24 cellular contexts compared by ENCODE assay signal in the genomic region with DNA sequence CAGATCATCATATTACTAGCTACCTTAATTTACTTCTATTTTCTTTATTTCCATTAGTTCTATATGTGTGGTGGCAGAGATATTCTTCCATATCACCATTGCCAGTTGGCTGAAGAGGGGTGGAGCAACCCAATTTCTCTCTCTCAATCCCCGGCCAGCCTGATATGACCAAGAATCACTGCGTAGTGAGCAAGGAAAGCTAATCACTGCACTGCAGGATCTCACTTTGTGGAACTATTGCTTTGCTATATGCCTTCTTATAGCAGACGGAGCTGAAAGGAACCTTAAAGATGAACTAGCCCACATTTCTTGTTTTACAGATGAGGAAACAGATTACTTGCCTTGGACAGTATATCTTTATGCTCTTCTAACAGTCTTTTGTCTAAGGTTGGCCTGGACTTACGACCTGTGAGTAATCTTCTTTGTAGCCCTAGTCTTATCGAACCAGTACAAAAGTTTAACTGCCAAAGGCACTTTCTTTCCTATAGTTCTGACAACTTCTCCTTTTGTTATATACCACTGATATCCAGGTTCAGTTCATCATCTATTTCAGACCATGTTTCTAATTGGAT. TPM values are rescaled to one million over a fixed set of nuclear protein-coding genes. Genes with fewer than 3 reads are reported as not detected.
"Had no signal": no experiment of that assay in that cellular context is flagged by ENCODE, and none has a peak within 500 bp of the region (broad histone marks: within the 10 kb centered on the region; RNA-seq: fewer than 3 reads in every experiment).

No MANE protein-coding gene starts in this region.

- H3K4me3 ChIP-seq: psoas muscle, testis, tibial nerve, upper lobe of right lung had no signal

- DNase-seq: foreskin keratinocyte; kidney; left cardiac atrium; mammary epithelial cell; naive thymus-derived CD8-positive, alpha-beta T cell; psoas muscle; retina; stimulated activated CD4-positive, alpha-beta T cell treated with anti-CD3 and anti-CD28 coated beads, Interleukin-2, amount 100 ng/mL, for 24 hours; stimulated activated CD4-positive, alpha-beta T cell treated with anti-CD3 and anti-CD28 coated beads, Interleukin-4, amount 100 ng/mL, for 4 hours; stimulated activated naive B cell treated with anti-CD40 and anti-IgM and Interleukin-4, amounts not matched to agents 10 μg/mL and 1 μg/mL and 100 μg/mL, for 72 hours; stimulated activated naive CD8-positive, alpha-beta T cell treated with anti-CD3 and anti-CD28 coated beads, Interleukin-15, amount 100 ng/mL, for 72 hours; testis; upper lobe of right lung had no signal

- H3K4me1 ChIP-seq: foreskin keratinocyte, psoas muscle, testis, upper lobe of right lung had no signal

- H3K9me3 ChIP-seq: neutrophil, psoas muscle, testis, tibial nerve, upper lobe of right lung had no signal

- H3K36me3 Mint-ChIP-seq: stimulated activated naive B cell treated with anti-CD40 and anti-IgM and Interleukin-4, amounts not matched to agents 10 μg/mL and 1 μg/mL and 100 μg/mL, for 72 hours had no signal

- H3K4me1 Mint-ChIP-seq: stimulated activated naive B cell treated with anti-CD40 and anti-IgM and Interleukin-4, amounts not matched to agents 10 μg/mL and 1 μg/mL and 100 μg/mL, for 72 hours; stimulated activated naive CD8-positive, alpha-beta T cell treated with anti-CD3 and anti-CD28 coated beads, Interleukin-15, amount 100 ng/mL, for 72 hours had no signal

- FAIRE-seq: kidney had no signal

- ATAC-seq: foreskin keratinocyte; left cardiac atrium; naive thymus-derived CD8-positive, alpha-beta T cell; psoas muscle; sciatic nerve; stimulated activated naive B cell treated with anti-CD40 and anti-IgM and Interleukin-4, amounts not matched to agents 10 μg/mL and 1 μg/mL and 100 μg/mL, for 72 hours; stimulated activated naive CD8-positive, alpha-beta T cell treated with anti-CD3 and anti-CD28 coated beads, Interleukin-15, amount 100 ng/mL, for 72 hours; upper lobe of right lung had no signal

- H3K36me3 ChIP-seq: neutrophil, tibial nerve, upper lobe of right lung had no signal

- H3K4me3 Mint-ChIP-seq: dendritic cell treated with granulocyte-macrophage colony-stimulating factor and Interleukin-4, amounts not matched to agents 40 ng/mL and 50 ng/mL, for 4 days; naive thymus-derived CD8-positive, alpha-beta T cell; stimulated activated naive B cell treated with anti-CD40 and anti-IgM and Interleukin-4, amounts not matched to agents 10 μg/mL and 1 μg/mL and 100 μg/mL, for 72 hours; stimulated activated naive CD8-positive, alpha-beta T cell treated with anti-CD3 and anti-CD28 coated beads, Interleukin-15, amount 100 ng/mL, for 72 hours had no signal

- H3K27ac ChIP-seq: foreskin keratinocyte, psoas muscle, testis, tibial nerve, upper lobe of right lung had no signal

- H3K27me3 ChIP-seq: foreskin keratinocyte, neutrophil, testis, tibial nerve, upper lobe of right lung had no signal

- H3K27ac Mint-ChIP-seq: naive thymus-derived CD8-positive, alpha-beta T cell; stimulated activated naive B cell treated with anti-CD40 and anti-IgM and Interleukin-4, amounts not matched to agents 10 μg/mL and 1 μg/mL and 100 μg/mL, for 72 hours; stimulated activated naive CD8-positive, alpha-beta T cell treated with anti-CD3 and anti-CD28 coated beads, Interleukin-15, amount 100 ng/mL, for 72 hours had no signal

- H3K9me3 Mint-ChIP-seq: dendritic cell treated with granulocyte-macrophage colony-stimulating factor and Interleukin-4, amounts not matched to agents 40 ng/mL and 50 ng/mL, for 4 days; naive thymus-derived CD8-positive, alpha-beta T cell; stimulated activated naive B cell treated with anti-CD40 and anti-IgM and Interleukin-4, amounts not matched to agents 10 μg/mL and 1 μg/mL and 100 μg/mL, for 72 hours; stimulated activated naive CD8-positive, alpha-beta T cell treated with anti-CD3 and anti-CD28 coated beads, Interleukin-15, amount 100 ng/mL, for 72 hours had no signal

- H3K27me3 Mint-ChIP-seq: naive thymus-derived CD8-positive, alpha-beta T cell; stimulated activated naive CD8-positive, alpha-beta T cell treated with anti-CD3 and anti-CD28 coated beads, Interleukin-15, amount 100 ng/mL, for 72 hours had no signal

RNA-seq across cellular contexts. Expression of gene APOBEC4, which starts 7.6 kb away (rescaled TPM):
- total RNA-seq: epithelial cell of proximal tubule; foreskin keratinocyte; kidney; left cardiac atrium; lower leg skin; mammary epithelial cell; mesenteric fat pad; naive thymus-derived CD8-positive, alpha-beta T cell; osteoblast; psoas muscle; sciatic nerve; skeletal muscle tissue; subcutaneous adipose tissue; tibial nerve; upper lobe of right lung had no signal
- polyA plus RNA-seq: foreskin keratinocyte; mammary epithelial cell; naive thymus-derived CD8-positive, alpha-beta T cell; neural cell; psoas muscle had no signal

RNA-seq across cellular contexts. Expression of gene NCF2, which starts 55.3 kb away (rescaled TPM):
- polyA plus RNA-seq: neural cell had no signal
